ENCODE assay signal across 1 cellular context in the genomic region with DNA sequence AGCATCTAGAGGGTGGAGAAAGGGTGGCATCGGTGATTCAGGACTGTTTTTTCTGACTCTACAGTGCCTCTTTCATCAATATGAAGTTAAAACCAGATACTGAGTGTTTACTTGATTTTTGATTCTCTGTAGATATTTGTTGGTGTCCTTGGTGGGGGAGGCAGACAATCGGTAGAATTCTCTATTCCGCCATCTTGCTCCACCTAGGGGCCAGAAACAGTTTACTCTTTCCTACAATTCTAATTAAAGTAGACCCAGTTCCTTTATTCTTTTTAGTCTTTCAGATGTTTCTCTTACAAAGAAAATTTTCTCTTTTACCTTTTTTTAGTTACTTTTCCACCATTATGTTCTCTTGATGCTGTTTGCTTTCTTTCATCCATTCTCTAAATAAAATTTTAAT.
TF ChIP-seq lines count a peak whose summit lies in the region.

No MANE protein-coding gene starts in this region.

TF ChIP-seq in GM12878, 131 proteins besides CTCF, POLR2A, EP300 and RAD21 (continued from another document):
- TF ChIP-seq ZNF217 (IDR thresholded peaks at IDR 0.05) (no peak), SRF (IDR thresholded peaks at IDR 0.05; ENCODE audit: low read depth in 2 of 2, low read length in 2 of 2) (no peak), SMAD5 (IDR thresholded peaks at IDR 0.05; ENCODE audit: low read depth) (no peak), MTA2 (IDR thresholded peaks at IDR 0.05; ENCODE audit: low read depth) (no peak), SUZ12 (IDR thresholded peaks at IDR 0.05; ENCODE audit: unreplicated experiment) (no peak), ZNF24 (IDR thresholded peaks at IDR 0.05) (no peak), NFYA (IDR thresholded peaks at IDR 0.05; ENCODE audit: borderline replicate concordance, low read depth, low read length) (no peak), TARDBP (IDR thresholded peaks at IDR 0.05; ENCODE audit: borderline replicate concordance) (no peak), STAT1 (conservative IDR thresholded peaks at IDR 0.05) (no peak), BCL11A (IDR thresholded peaks at IDR 0.05; ENCODE audit: low read depth, low read length) (no peak), IKZF1 (conservative IDR thresholded peaks at IDR 0.05) (no peak)
- TF ChIP-seq, protein P1, sequence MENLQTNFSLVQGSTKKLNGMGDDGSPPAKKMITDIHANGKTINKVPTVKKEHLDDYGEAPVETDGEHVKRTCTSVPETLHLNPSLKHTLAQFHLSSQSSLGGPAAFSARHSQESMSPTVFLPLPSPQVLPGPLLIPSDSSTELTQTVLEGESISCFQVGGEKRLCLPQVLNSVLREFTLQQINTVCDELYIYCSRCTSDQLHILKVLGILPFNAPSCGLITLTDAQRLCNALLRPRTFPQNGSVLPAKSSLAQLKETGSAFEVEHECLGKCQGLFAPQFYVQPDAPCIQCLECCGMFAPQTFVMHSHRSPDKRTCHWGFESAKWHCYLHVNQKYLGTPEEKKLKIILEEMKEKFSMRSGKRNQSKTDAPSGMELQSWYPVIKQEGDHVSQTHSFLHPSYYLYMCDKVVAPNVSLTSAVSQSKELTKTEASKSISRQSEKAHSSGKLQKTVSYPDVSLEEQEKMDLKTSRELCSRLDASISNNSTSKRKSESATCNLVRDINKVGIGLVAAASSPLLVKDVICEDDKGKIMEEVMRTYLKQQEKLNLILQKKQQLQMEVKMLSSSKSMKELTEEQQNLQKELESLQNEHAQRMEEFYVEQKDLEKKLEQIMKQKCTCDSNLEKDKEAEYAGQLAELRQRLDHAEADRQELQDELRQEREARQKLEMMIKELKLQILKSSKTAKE (IDR thresholded peaks at IDR 0.05; ENCODE audit: low read depth, poor library complexity, severe bottlenecking): no peak
- TF ChIP-seq, protein P2, sequence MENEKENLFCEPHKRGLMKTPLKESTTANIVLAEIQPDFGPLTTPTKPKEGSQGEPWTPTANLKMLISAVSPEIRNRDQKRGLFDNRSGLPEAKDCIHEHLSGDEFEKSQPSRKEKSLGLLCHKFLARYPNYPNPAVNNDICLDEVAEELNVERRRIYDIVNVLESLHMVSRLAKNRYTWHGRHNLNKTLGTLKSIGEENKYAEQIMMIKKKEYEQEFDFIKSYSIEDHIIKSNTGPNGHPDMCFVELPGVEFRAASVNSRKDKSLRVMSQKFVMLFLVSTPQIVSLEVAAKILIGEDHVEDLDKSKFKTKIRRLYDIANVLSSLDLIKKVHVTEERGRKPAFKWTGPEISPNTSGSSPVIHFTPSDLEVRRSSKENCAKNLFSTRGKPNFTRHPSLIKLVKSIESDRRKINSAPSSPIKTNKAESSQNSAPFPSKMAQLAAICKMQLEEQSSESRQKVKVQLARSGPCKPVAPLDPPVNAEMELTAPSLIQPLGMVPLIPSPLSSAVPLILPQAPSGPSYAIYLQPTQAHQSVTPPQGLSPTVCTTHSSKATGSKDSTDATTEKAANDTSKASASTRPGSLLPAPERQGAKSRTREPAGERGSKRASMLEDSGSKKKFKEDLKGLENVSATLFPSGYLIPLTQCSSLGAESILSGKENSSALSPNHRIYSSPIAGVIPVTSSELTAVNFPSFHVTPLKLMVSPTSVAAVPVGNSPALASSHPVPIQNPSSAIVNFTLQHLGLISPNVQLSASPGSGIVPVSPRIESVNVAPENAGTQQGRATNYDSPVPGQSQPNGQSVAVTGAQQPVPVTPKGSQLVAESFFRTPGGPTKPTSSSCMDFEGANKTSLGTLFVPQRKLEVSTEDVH (IDR thresholded peaks at IDR 0.05; ENCODE audit: low read depth, partially characterized antibody): no peak
- TF ChIP-seq, protein P3, sequence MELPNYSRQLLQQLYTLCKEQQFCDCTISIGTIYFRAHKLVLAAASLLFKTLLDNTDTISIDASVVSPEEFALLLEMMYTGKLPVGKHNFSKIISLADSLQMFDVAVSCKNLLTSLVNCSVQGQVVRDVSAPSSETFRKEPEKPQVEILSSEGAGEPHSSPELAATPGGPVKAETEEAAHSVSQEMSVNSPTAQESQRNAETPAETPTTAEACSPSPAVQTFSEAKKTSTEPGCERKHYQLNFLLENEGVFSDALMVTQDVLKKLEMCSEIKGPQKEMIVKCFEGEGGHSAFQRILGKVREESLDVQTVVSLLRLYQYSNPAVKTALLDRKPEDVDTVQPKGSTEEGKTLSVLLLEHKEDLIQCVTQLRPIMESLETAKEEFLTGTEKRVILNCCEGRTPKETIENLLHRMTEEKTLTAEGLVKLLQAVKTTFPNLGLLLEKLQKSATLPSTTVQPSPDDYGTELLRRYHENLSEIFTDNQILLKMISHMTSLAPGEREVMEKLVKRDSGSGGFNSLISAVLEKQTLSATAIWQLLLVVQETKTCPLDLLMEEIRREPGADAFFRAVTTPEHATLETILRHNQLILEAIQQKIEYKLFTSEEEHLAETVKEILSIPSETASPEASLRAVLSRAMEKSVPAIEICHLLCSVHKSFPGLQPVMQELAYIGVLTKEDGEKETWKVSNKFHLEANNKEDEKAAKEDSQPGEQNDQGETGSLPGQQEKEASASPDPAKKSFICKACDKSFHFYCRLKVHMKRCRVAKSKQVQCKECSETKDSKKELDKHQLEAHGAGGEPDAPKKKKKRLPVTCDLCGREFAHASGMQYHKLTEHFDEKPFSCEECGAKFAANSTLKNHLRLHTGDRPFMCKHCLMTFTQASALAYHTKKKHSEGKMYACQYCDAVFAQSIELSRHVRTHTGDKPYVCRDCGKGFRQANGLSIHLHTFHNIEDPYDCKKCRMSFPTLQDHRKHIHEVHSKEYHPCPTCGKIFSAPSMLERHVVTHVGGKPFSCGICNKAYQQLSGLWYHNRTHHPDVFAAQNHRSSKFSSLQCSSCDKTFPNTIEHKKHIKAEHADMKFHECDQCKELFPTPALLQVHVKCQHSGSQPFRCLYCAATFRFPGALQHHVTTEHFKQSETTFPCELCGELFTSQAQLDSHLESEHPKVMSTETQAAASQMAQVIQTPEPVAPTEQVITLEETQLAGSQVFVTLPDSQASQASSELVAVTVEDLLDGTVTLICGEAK (IDR thresholded peaks at IDR 0.05; ENCODE audit: borderline replicate concordance): no peak
- TF ChIP-seq, protein P4, sequence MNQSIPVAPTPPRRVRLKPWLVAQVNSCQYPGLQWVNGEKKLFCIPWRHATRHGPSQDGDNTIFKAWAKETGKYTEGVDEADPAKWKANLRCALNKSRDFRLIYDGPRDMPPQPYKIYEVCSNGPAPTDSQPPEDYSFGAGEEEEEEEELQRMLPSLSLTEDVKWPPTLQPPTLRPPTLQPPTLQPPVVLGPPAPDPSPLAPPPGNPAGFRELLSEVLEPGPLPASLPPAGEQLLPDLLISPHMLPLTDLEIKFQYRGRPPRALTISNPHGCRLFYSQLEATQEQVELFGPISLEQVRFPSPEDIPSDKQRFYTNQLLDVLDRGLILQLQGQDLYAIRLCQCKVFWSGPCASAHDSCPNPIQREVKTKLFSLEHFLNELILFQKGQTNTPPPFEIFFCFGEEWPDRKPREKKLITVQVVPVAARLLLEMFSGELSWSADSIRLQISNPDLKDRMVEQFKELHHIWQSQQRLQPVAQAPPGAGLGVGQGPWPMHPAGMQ (IDR thresholded peaks at IDR 0.05; ENCODE audit: borderline replicate concordance): no peak
TF ChIP-seq in GM12878: peak in this region for 0.
